25 cellular contexts compared by ENCODE assay signal in genomic region chr11:114269498-114269897, GRCh38. TPM values are rescaled to one million over a fixed set of nuclear protein-coding genes. Genes with fewer than 3 reads are reported as not detected.
A peak's percentile ranks its signal among the peaks of the same experiment; 100 is the strongest.
DNase-seq lines count a peak whose midpoint lies in the region; ATAC-seq and TF ChIP-seq lines count a peak whose summit lies in the region.
"Had no signal": no experiment of that assay in that cellular context is flagged by ENCODE, and none has a peak within 500 bp of the region (broad histone marks: within the 10 kb centered on the region; RNA-seq: fewer than 3 reads in every experiment).

No MANE protein-coding gene starts in this region.

- peak; percentile 57 to 89 for ATAC-seq in left cardiac atrium
- ATAC-seq in heart left ventricle = no peak
- ATAC-seq in aorta (ENCODE audit: low FRiP score) = no peak

- H3K4me1 ChIP-seq in right atrium auricular region (peaks cover 0 to 4% of the 10 kb centered on the region in 2 donors), heart left ventricle (peaks cover 0 to 5% (median 0%) of the 10 kb centered on the region in 12 donors), esophagus muscularis mucosa (peaks cover 0 to 11% (median 0%) of the 10 kb centered on the region in 4 donors), aorta (ENCODE audit: control insufficient read depth in 1 of 2, insufficient read depth in 2 of 2, low read length in 2 of 2) (peaks cover 0 to 2% of the 10 kb centered on the region in 2 donors)
- H3K4me1 ChIP-seq: BE2C, BLaER1 had no signal

- no peak for TF ChIP-seq POLR2A in heart left ventricle (IDR thresholded peaks at IDR 0.05)
- no peak for TF ChIP-seq POLR2A in esophagus muscularis mucosa (IDR thresholded peaks at IDR 0.05; ENCODE audit: low read depth)

- H3K36me3 ChIP-seq in right atrium auricular region (peaks cover 5% of the 10 kb centered on the region), heart left ventricle (no peaks in the 10 kb centered on the region), esophagus muscularis mucosa (no peaks in the 10 kb centered on the region), aorta (ENCODE audit: control insufficient read depth in 1 of 2, insufficient read depth in 2 of 2, low read length in 1 of 2) (peaks cover 0 to 3% of the 10 kb centered on the region in 2 donors)
- H3K36me3 ChIP-seq: BE2C, BLaER1 had no signal

- intact Hi-C loops in left cardiac atrium (cut with DNase I) (loop anchor here in 1 of 2 donors (10.0 kb wide), 1 partner anchor 385 kb away; no protein-coding TSS in a partner anchor), cardiac septum (cut with DNase I) (loop anchor here (10.0 kb wide), 1 partner anchor 465 kb away; no protein-coding TSS in a partner anchor), heart left ventricle (cut with DNase I) (loop anchor here in 1 of 10 donors (10.0 kb wide), 1 partner anchor 465 kb away; no protein-coding TSS in a partner anchor), esophagus muscularis mucosa (cut with DNase I) (loop anchor here (10.0 kb wide), 1 partner anchor 495 kb away; the partner anchor contains the start of genes CLDN25 and ZW10), aorta (cut with DNase I) (no loop called here)

- H3K27ac ChIP-seq in right atrium auricular region = no peak overlapping the region
- H3K27ac ChIP-seq in heart left ventricle = no peak overlapping the region
- peak overlapping the region in 1 of 4 donors; percentile 24 for H3K27ac ChIP-seq in esophagus muscularis mucosa (replicated peaks in 1 of 4)
- no peak overlapping the region for H3K27ac ChIP-seq in aorta (ENCODE audit: low read depth in 1 of 2, low read length in 2 of 2)
- H3K27ac ChIP-seq: BLaER1 had no signal

- H3K4me3 ChIP-seq in right atrium auricular region = no peak overlapping the region
- H3K4me3 ChIP-seq in heart left ventricle = no peak overlapping the region
- no peak overlapping the region for H3K4me3 ChIP-seq in esophagus muscularis mucosa
- H3K4me3 ChIP-seq in aorta (ENCODE audit: low read length in 2 of 2) = no peak overlapping the region
- H3K4me3 ChIP-seq: BLaER1 had no signal

- no peak for TF ChIP-seq CTCF in right atrium auricular region (IDR thresholded peaks at IDR 0.05)
- no peak for TF ChIP-seq CTCF in heart left ventricle (IDR thresholded peaks at IDR 0.05)
- TF ChIP-seq CTCF in esophagus muscularis mucosa (IDR thresholded peaks at IDR 0.05) = no peak

- no peak for DNase-seq in left cardiac atrium
- DNase-seq in cardiac septum (ENCODE audit: low spot score) = no peak
- DNase-seq in right atrium auricular region (ENCODE audit: low spot score) = peak; percentile 18
- no peak for DNase-seq in heart left ventricle
- peak; percentile 34 for DNase-seq in esophagus muscularis mucosa (ENCODE audit: extremely low spot score)
- no peak for DNase-seq in RPMI8226
- DNase-seq in aorta = no peak
- DNase-seq: 8988T; ACHN; BE2C; C1 segment of cervical spinal cord; CD4-positive, alpha-beta memory T cell; CD4-positive, CD25-positive, alpha-beta regulatory T cell; CD8-positive, alpha-beta memory T cell; COR-L47; DMS 273 treated with DMSO at 0.1 percent for 48 hours; DMS153; DMS53; DMS79; DND-41; EL; GF-D8 had no signal

- H3K9me3 ChIP-seq in right atrium auricular region = peaks cover 0 to 3% of the 10 kb centered on the region in 2 donors
- H3K9me3 ChIP-seq in heart left ventricle = peaks cover 0 to 3% (median 0%) of the 10 kb centered on the region in 12 donors
- H3K9me3 ChIP-seq in esophagus muscularis mucosa = no peaks in the 10 kb centered on the region
- no peaks in the 10 kb centered on the region for H3K9me3 ChIP-seq in aorta (ENCODE audit: control insufficient read depth, low read length)
- H3K9me3 ChIP-seq: BE2C, BLaER1 had no signal

- TF ChIP-seq EP300 in esophagus muscularis mucosa (IDR thresholded peaks at IDR 0.05) = no peak

- H3K27me3 ChIP-seq in right atrium auricular region (no peaks in the 10 kb centered on the region), heart left ventricle (no peaks in the 10 kb centered on the region), esophagus muscularis mucosa (peaks cover 0 to 77% (median 0%) of the 10 kb centered on the region in 4 donors), aorta (ENCODE audit: control insufficient read depth in 1 of 2, insufficient read depth in 2 of 2, low read length in 1 of 2) (no peaks in the 10 kb centered on the region)
- H3K27me3 ChIP-seq: BLaER1 had no signal

- 36 to 48% (median 40%) methylated on average over 2 of the region's 2 CpGs for WGBS in heart left ventricle, 4 donors
- WGBS in esophagus muscularis mucosa = 26% methylated on average over 2 of the region's 2 CpGs
- WGBS in aorta, 2 donors = 88 to 91% methylated on average over 2 of the region's 2 CpGs

RNA-seq across cellular contexts. Expression of gene NNMT, which starts 26.7 kb away (rescaled TPM):
- total RNA-seq in left cardiac atrium (100 to 1,000 TPM; 119 to 298 TPM), cardiac septum (72.9 TPM), right atrium auricular region (100 to 1,000 TPM in 1 of 2 donors, 10 to 100 TPM in 1; 83.7 to 240 TPM), heart left ventricle (100 to 1,000 TPM in 1 of 9 donors, 10 to 100 TPM in 8; 12.4 to 146 (median 27.4) TPM), esophagus muscularis mucosa (100 to 1,000 TPM in 3 of 4 donors, 10 to 100 TPM in 1; 88.9 to 599 (median 293) TPM), aorta (100 to 1,000 TPM; 597 to 862 TPM)
- polyA plus RNA-seq in heart left ventricle (10 to 100 TPM; 27.9 to 76.3 TPM), aorta (1,000 to 10,000 TPM in 1 of 2 donors, 100 to 1,000 TPM in 1; 405 to 1,814 TPM)
- total RNA-seq: CD4-positive, alpha-beta memory T cell; CD4-positive, CD25-positive, alpha-beta regulatory T cell; CD8-positive, alpha-beta memory T cell; G401 had no signal
- polyA plus RNA-seq: CD14-positive monocyte; CD4-positive, alpha-beta memory T cell; CD4-positive, CD25-positive, alpha-beta regulatory T cell; CD8-positive, alpha-beta memory T cell had no signal

Comparison
In these comparisons a context has a peak if more than half of its experiments do, and no peak if none do; other contexts are left out.
1. ATAC-seq: peak in left cardiac atrium (2 of 2); none in heart left ventricle (0 of 4) and aorta (single experiment).
2. DNase-seq: peak in right atrium auricular region (single experiment) and esophagus muscularis mucosa (single experiment); none in left cardiac atrium (single experiment), cardiac septum (single experiment), heart left ventricle (0 of 5), RPMI8226 (single experiment) and aorta (0 of 2).
3. intact Hi-C loops: an anchor here in cardiac septum (10.0 kb wide) and esophagus muscularis mucosa (10.0 kb wide); none called in aorta.